Comparison of ENCODE assay signal across 24 cellular contexts in the genomic region with DNA sequence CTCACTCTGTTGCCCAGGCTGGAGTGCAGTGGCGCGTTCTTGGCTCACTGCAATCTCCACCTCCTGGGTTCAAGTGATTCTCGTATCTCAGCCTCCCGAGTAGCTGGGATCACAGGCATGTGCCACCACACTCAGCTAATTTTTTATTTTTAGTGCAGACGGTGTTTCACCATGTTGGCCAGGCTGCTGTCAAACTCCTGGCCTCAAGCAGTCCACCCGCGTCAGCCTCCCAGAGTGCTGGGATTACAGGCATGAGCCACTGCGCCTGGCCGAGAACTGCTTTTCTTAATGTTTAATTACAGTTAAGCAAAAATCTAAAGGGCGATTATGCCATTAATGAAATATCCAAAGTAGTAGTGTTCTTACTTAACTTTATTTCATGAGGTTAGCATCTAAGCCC.
"Had no signal": no experiment of that assay in that cellular context is flagged by ENCODE, and none has a peak within 500 bp of the region (broad histone marks: within the 10 kb centered on the region; RNA-seq: fewer than 3 reads in every experiment).

No MANE protein-coding gene starts in this region.

- H3K9me3 ChIP-seq: ovary, psoas muscle, right lobe of liver, sigmoid colon, stomach, thoracic aorta, thyroid gland, tibial nerve, upper lobe of left lung, vagina had no signal

- DNase-seq: naive thymus-derived CD4-positive, alpha-beta T cell; natural killer cell; occipital lobe; ovary; posterior cingulate gyrus; psoas muscle; right lobe of liver; sigmoid colon; small intestine; stimulated activated CD4-positive, alpha-beta T cell treated with anti-CD3 and anti-CD28 coated beads, Interleukin-15, amount 100 ng/mL, for 24 hours; stimulated activated CD4-positive, alpha-beta T cell treated with anti-CD3 and anti-CD28 coated beads, Interleukin-2, amount 100 ng/mL, for 24 hours; stimulated activated CD4-positive, alpha-beta T cell treated with anti-CD3 and anti-CD28 coated beads, Interleukin-2, amount 100 ng/mL, for 48 hours; stimulated activated CD4-positive, alpha-beta T cell treated with anti-CD3 and anti-CD28 coated beads, Interleukin-4, amount 100 ng/mL, for 24 hours; stimulated activated naive B cell treated with anti-CD40 and anti-IgM and Interleukin-4, amounts not matched to agents 10 μg/mL and 1 μg/mL and 100 μg/mL, for 72 hours; stimulated activated naive CD4-positive, alpha-beta T cell treated with Interleukin-2 at 50 U/mL for 16 hours; stomach; thyroid gland; upper lobe of left lung had no signal

- H3K27ac ChIP-seq: neural progenitor cell, ovary, parathyroid adenoma, psoas muscle, right lobe of liver, sigmoid colon, stomach, thoracic aorta, thyroid gland, tibial nerve, upper lobe of left lung, vagina had no signal

- H3K36me3 ChIP-seq: ovary had no signal

- H3K27me3 ChIP-seq: neural progenitor cell, ovary, right lobe of liver, sigmoid colon, stomach, thyroid gland, tibial nerve, upper lobe of left lung, vagina had no signal

- ATAC-seq: naive thymus-derived CD4-positive, alpha-beta T cell; natural killer cell; psoas muscle; right lobe of liver; stimulated activated effector memory CD8-positive, alpha-beta T cell treated with anti-CD3 and anti-CD28 coated beads, Interleukin-12 subunit alpha, Interleukin-12 subunit beta, amount 100 ng/mL, for 72 hours; stimulated activated naive B cell treated with anti-CD40 and anti-IgM and Interleukin-4, amounts not matched to agents 10 μg/mL and 1 μg/mL and 100 μg/mL, for 72 hours had no signal

- H3K4me3 ChIP-seq: neural progenitor cell, ovary, psoas muscle, right lobe of liver, sigmoid colon, stomach, thoracic aorta, thyroid gland, tibial nerve, upper lobe of left lung, vagina had no signal

- H3K4me1 ChIP-seq: parathyroid adenoma, psoas muscle, right lobe of liver, sigmoid colon, thyroid gland, tibial nerve, upper lobe of left lung, vagina had no signal
